Comparison of ENCODE assay signal across 33 cellular contexts in genomic region chr4:54517793-54518444, GRCh38.
"Had no signal": no experiment of that assay in that cellular context is flagged by ENCODE, and none has a peak within 500 bp of the region (broad histone marks: within the 10 kb centered on the region; RNA-seq: fewer than 3 reads in every experiment).

No MANE protein-coding gene starts in this region.

- H3K4me1 ChIP-seq: ascending aorta, breast epithelium, colonic mucosa, gastrocnemius medialis had no signal

- H3K27ac ChIP-seq: ascending aorta, breast epithelium, colonic mucosa, epithelial cell of prostate, foreskin keratinocyte, gastrocnemius medialis, heart left ventricle had no signal

- H3K9me3 ChIP-seq: ascending aorta, breast epithelium, colonic mucosa, gastrocnemius medialis had no signal

- H3K27me3 ChIP-seq: ascending aorta, breast epithelium, cardiac muscle cell, colonic mucosa, foreskin keratinocyte, gastrocnemius medialis, heart left ventricle had no signal

- FAIRE-seq: endometrium, endothelial cell of umbilical vein had no signal

- H3K36me3 ChIP-seq: ascending aorta, breast epithelium, cardiac muscle cell, colonic mucosa, gastrocnemius medialis, heart left ventricle had no signal

- ATAC-seq: activated CD4-positive, alpha-beta T cell treated with anti-CD3 and anti-CD28 coated beads for 36 hours; activated CD8-positive, alpha-beta memory T cell treated with anti-CD3 and anti-CD28 coated beads, Interleukin-2, amount 10 ng/mL, durations not matched to agents 7 days and 5 days; activated CD8-positive, alpha-beta T cell treated with anti-CD3 and anti-CD28 coated beads, Interleukin-2, amount 10 ng/mL, durations not matched to agents 7 days and 5 days; activated naive CD4-positive, alpha-beta T cell treated with anti-CD3 and anti-CD28 coated beads, Interleukin-2, amount 50 U/mL, for 72 hours; activated T-cell treated with anti-CD3 and anti-CD28 coated beads, Interleukin-2, amount 50 U/mL, for 72 hours; foreskin keratinocyte; gastrocnemius medialis; heart left ventricle; T-helper 17 cell had no signal

- H3K9me3 Mint-ChIP-seq: activated CD4-positive, alpha-beta memory T cell treated with anti-CD3 and anti-CD28 coated beads for 36 hours; activated CD4-positive, alpha-beta T cell treated with anti-CD3 and anti-CD28 coated beads, Interleukin-2, amount 10 ng/mL, durations not matched to agents 24 days and 14 days; activated naive CD4-positive, alpha-beta T cell treated with anti-CD3 and anti-CD28 coated beads, Interleukin-2, amount 10 ng/mL, durations not matched to agents 7 days and 5 days; activated naive CD4-positive, alpha-beta T cell treated with anti-CD3 and anti-CD28 coated beads, Interleukin-2, amount 50 U/mL, for 72 hours; activated T-cell treated with anti-CD3 and anti-CD28 coated beads, Interleukin-2, amount 50 U/mL, for 72 hours; T-helper 2 cell treated with Interferon-gamma antibody and Interleukin-4, amounts not matched to agents 5 μg/mL and 100 μg/mL, for 36 hours had no signal

- H3K27ac Mint-ChIP-seq: activated CD4-positive, alpha-beta memory T cell treated with anti-CD3 and anti-CD28 coated beads for 36 hours; activated CD4-positive, alpha-beta T cell treated with anti-CD3 and anti-CD28 coated beads for 36 hours; activated CD4-positive, alpha-beta T cell treated with anti-CD3 and anti-CD28 coated beads, Interleukin-2, amount 10 ng/mL, durations not matched to agents 24 days and 14 days; activated CD8-positive, alpha-beta memory T cell treated with anti-CD3 and anti-CD28 coated beads, Interleukin-2, amount 10 ng/mL, durations not matched to agents 7 days and 5 days; activated CD8-positive, alpha-beta T cell treated with anti-CD3 and anti-CD28 coated beads, Interleukin-2, amount 10 ng/mL, durations not matched to agents 7 days and 5 days; activated naive CD4-positive, alpha-beta T cell treated with anti-CD3 and anti-CD28 coated beads, Interleukin-2, amount 10 ng/mL, durations not matched to agents 7 days and 5 days; activated naive CD4-positive, alpha-beta T cell treated with anti-CD3 and anti-CD28 coated beads, Interleukin-2, amount 50 U/mL, for 72 hours; activated naive CD8-positive, alpha-beta T cell treated with anti-CD3 and anti-CD28 coated beads, Interleukin-2, amount 10 ng/mL, durations not matched to agents 7 days and 5 days; activated T-cell treated with anti-CD3 and anti-CD28 coated beads, Interleukin-2, amount 50 U/mL, for 72 hours; brain; T-helper 17 cell; T-helper 2 cell treated with Interferon-gamma antibody and Interleukin-4, amounts not matched to agents 5 μg/mL and 100 μg/mL, for 36 hours had no signal

- H3K4me3 ChIP-seq: ascending aorta, breast epithelium, cardiac muscle cell, colonic mucosa, gastrocnemius medialis, heart left ventricle had no signal

- H3K4me3 Mint-ChIP-seq: activated CD4-positive, alpha-beta memory T cell treated with anti-CD3 and anti-CD28 coated beads for 36 hours; activated CD4-positive, alpha-beta T cell treated with anti-CD3 and anti-CD28 coated beads for 36 hours; activated CD4-positive, alpha-beta T cell treated with anti-CD3 and anti-CD28 coated beads, Interleukin-2, amount 10 ng/mL, durations not matched to agents 24 days and 14 days; activated CD8-positive, alpha-beta memory T cell treated with anti-CD3 and anti-CD28 coated beads, Interleukin-2, amount 10 ng/mL, durations not matched to agents 7 days and 5 days; activated CD8-positive, alpha-beta T cell treated with anti-CD3 and anti-CD28 coated beads, Interleukin-2, amount 10 ng/mL, durations not matched to agents 7 days and 5 days; activated naive CD4-positive, alpha-beta T cell treated with anti-CD3 and anti-CD28 coated beads, Interleukin-2, amount 10 ng/mL, durations not matched to agents 7 days and 5 days; activated naive CD8-positive, alpha-beta T cell treated with anti-CD3 and anti-CD28 coated beads, Interleukin-2, amount 10 ng/mL, durations not matched to agents 7 days and 5 days; activated T-cell treated with anti-CD3 and anti-CD28 coated beads, Interleukin-2, amount 50 U/mL, for 72 hours; brain; T-helper 17 cell; T-helper 2 cell treated with Interferon-gamma antibody and Interleukin-4, amounts not matched to agents 5 μg/mL and 100 μg/mL, for 36 hours had no signal

- H3K27me3 Mint-ChIP-seq: activated CD4-positive, alpha-beta memory T cell treated with anti-CD3 and anti-CD28 coated beads for 36 hours; activated CD4-positive, alpha-beta T cell treated with anti-CD3 and anti-CD28 coated beads for 36 hours; activated CD4-positive, alpha-beta T cell treated with anti-CD3 and anti-CD28 coated beads, Interleukin-2, amount 10 ng/mL, durations not matched to agents 24 days and 14 days; activated CD8-positive, alpha-beta memory T cell treated with anti-CD3 and anti-CD28 coated beads, Interleukin-2, amount 10 ng/mL, durations not matched to agents 7 days and 5 days; activated naive CD4-positive, alpha-beta T cell treated with anti-CD3 and anti-CD28 coated beads, Interleukin-2, amount 10 ng/mL, durations not matched to agents 7 days and 5 days; activated naive CD8-positive, alpha-beta T cell treated with anti-CD3 and anti-CD28 coated beads, Interleukin-2, amount 10 ng/mL, durations not matched to agents 7 days and 5 days had no signal

- H3K4me1 Mint-ChIP-seq: activated CD4-positive, alpha-beta T cell treated with anti-CD3 and anti-CD28 coated beads for 36 hours; activated CD4-positive, alpha-beta T cell treated with anti-CD3 and anti-CD28 coated beads, Interleukin-2, amount 10 ng/mL, durations not matched to agents 24 days and 14 days; activated CD8-positive, alpha-beta memory T cell treated with anti-CD3 and anti-CD28 coated beads, Interleukin-2, amount 10 ng/mL, durations not matched to agents 7 days and 5 days; activated naive CD4-positive, alpha-beta T cell treated with anti-CD3 and anti-CD28 coated beads, Interleukin-2, amount 10 ng/mL, durations not matched to agents 7 days and 5 days; activated naive CD8-positive, alpha-beta T cell treated with anti-CD3 and anti-CD28 coated beads, Interleukin-2, amount 10 ng/mL, durations not matched to agents 7 days and 5 days; T-helper 17 cell had no signal

- DNase-seq: activated CD4-positive, alpha-beta memory T cell treated with anti-CD3 and anti-CD28 coated beads for 36 hours; activated CD4-positive, alpha-beta T cell treated with anti-CD3 and anti-CD28 coated beads for 36 hours; activated CD4-positive, alpha-beta T cell treated with anti-CD3 and anti-CD28 coated beads, Interleukin-2, amount 10 ng/mL, durations not matched to agents 24 days and 14 days; activated CD4-positive, CD25-positive, alpha-beta regulatory T cell; activated CD4-positive, CD25-positive, alpha-beta regulatory T cell treated with anti-CD3 and anti-CD28 coated beads, Interleukin-2, amount 50 U/mL, for 72 hours; activated CD8-positive, alpha-beta memory T cell treated with anti-CD3 and anti-CD28 coated beads, Interleukin-2, amount 10 ng/mL, durations not matched to agents 7 days and 5 days; activated CD8-positive, alpha-beta memory T cell treated with anti-CD3 and anti-CD28 coated beads, Interleukin-2, amount 50 U/mL, for 4 hours; activated CD8-positive, alpha-beta T cell treated with anti-CD3 and anti-CD28 coated beads, Interleukin-2, amount 10 ng/mL, durations not matched to agents 7 days and 5 days; activated gamma-delta T cell; activated naive CD4-positive, alpha-beta T cell; activated naive CD4-positive, alpha-beta T cell treated with anti-CD3 and anti-CD28 coated beads, Interleukin-2, amount 10 ng/mL, durations not matched to agents 7 days and 5 days; activated naive CD8-positive, alpha-beta T cell treated with anti-CD3 and anti-CD28 coated beads, Interleukin-2, amount 10 ng/mL, durations not matched to agents 7 days and 5 days; activated T-cell treated with anti-CD3 and anti-CD28 coated beads, Interleukin-2, amount 50 U/mL, for 1 hour; activated T-cell treated with anti-CD3 and anti-CD28 coated beads, Interleukin-2, amount 50 U/mL, for 72 hours; central memory CD4-positive, alpha-beta T cell; cerebellar nuclear complex; colonic mucosa; effector CD8-positive, alpha-beta T cell; foreskin keratinocyte; gastrocnemius medialis; glutamatergic neuron; heart left ventricle; T-helper 17 cell; T1000 had no signal

- H3K36me3 Mint-ChIP-seq: activated CD4-positive, alpha-beta memory T cell treated with anti-CD3 and anti-CD28 coated beads for 36 hours; activated CD8-positive, alpha-beta memory T cell treated with anti-CD3 and anti-CD28 coated beads, Interleukin-2, amount 10 ng/mL, durations not matched to agents 7 days and 5 days; activated naive CD4-positive, alpha-beta T cell treated with anti-CD3 and anti-CD28 coated beads, Interleukin-2, amount 10 ng/mL, durations not matched to agents 7 days and 5 days; activated naive CD4-positive, alpha-beta T cell treated with anti-CD3 and anti-CD28 coated beads, Interleukin-2, amount 50 U/mL, for 72 hours; activated naive CD8-positive, alpha-beta T cell treated with anti-CD3 and anti-CD28 coated beads, Interleukin-2, amount 10 ng/mL, durations not matched to agents 7 days and 5 days; brain had no signal
